Comparison of ENCODE assay signal across 1 cellular context in genomic region chr20:37394543-37395410, GRCh38.
TF ChIP-seq lines count a peak whose summit lies in the region.

No MANE protein-coding gene starts in this region.

TF ChIP-seq in H1, 55 proteins besides CTCF, POLR2A, EP300 and RAD21:
- no peak for TF ChIP-seq EZH2 (IDR thresholded peaks at IDR 0.05; ENCODE audit: low read depth, low read length, severe bottlenecking)
TF ChIP-seq in H1: peak in this region for 0.
